Comparison of ENCODE assay signal across 21 cellular contexts in the genomic region with DNA sequence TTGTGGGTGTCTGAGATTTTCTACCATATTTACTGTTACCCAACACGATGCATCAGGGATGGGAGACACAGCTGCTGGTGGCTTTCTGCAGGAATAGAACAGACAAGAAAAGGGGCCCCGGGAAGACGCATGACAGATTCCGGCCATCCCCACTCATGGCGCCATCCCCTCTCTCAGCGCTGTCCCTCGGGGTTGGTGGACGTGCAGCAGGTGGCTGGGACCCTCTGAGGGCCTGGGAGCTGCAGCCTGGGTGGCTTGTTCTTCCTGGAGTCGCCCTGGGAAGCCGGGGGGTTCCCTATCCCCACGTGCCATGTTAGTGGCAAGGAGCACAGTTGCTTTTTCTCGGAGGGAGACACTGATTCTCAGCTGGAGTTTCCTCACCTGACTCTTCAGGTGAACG.
DNase-seq lines count a peak whose midpoint lies in the region; ATAC-seq and TF ChIP-seq lines count a peak whose summit lies in the region.
"Had no signal": no experiment of that assay in that cellular context is flagged by ENCODE, and none has a peak within 500 bp of the region (broad histone marks: within the 10 kb centered on the region; RNA-seq: fewer than 3 reads in every experiment).

No MANE protein-coding gene starts in this region.

- TF ChIP-seq EP300 in gastroesophageal sphincter (IDR thresholded peaks at IDR 0.05) = no peak

- ATAC-seq in natural killer cell treated with Interleukin-12 subunit alpha and Interleukin-12 subunit beta and Interleukin-15 and Interleukin-18, amount 100 ng/mL, for 72 hours = no peak
- ATAC-seq in natural killer cell (no peak), left cardiac atrium (no peak), gastroesophageal sphincter (no peak), GM21390 (IDR thresholded peaks at IDR 0.05; ENCODE audit: unreplicated experiment) (no peak)

- H3K4me3 ChIP-seq in gastroesophageal sphincter = no peak overlapping the region

- H3K27me3 Mint-ChIP-seq in natural killer cell treated with Interleukin-12 subunit alpha and Interleukin-12 subunit beta and Interleukin-15 and Interleukin-18, amount 100 ng/mL, for 72 hours = no peaks in the 10 kb centered on the region
- H3K27me3 Mint-ChIP-seq in natural killer cell (ENCODE audit: low read depth in 2 of 2) = no peaks in the 10 kb centered on the region
- H3K27me3 Mint-ChIP-seq: CD4-positive, CD25-positive, alpha-beta regulatory T cell had no signal

- H3K27ac Mint-ChIP-seq in natural killer cell treated with Interleukin-12 subunit alpha and Interleukin-12 subunit beta and Interleukin-15 and Interleukin-18, amount 100 ng/mL, for 72 hours = no peak overlapping the region
- H3K27ac Mint-ChIP-seq in natural killer cell = no peak overlapping the region
- H3K27ac Mint-ChIP-seq: CD4-positive, CD25-positive, alpha-beta regulatory T cell; HFFc6 had no signal

- no peaks in the 10 kb centered on the region for H3K4me1 Mint-ChIP-seq in natural killer cell treated with Interleukin-12 subunit alpha and Interleukin-12 subunit beta and Interleukin-15 and Interleukin-18, amount 100 ng/mL, for 72 hours (ENCODE audit: low read depth in 2 of 2)
- H3K4me1 Mint-ChIP-seq in natural killer cell = no peaks in the 10 kb centered on the region
- H3K4me1 Mint-ChIP-seq: CD4-positive, CD25-positive, alpha-beta regulatory T cell had no signal

- H3K9me3 ChIP-seq in gastroesophageal sphincter = no peaks in the 10 kb centered on the region
- H3K9me3 ChIP-seq: Caco-2 had no signal

- intact Hi-C loops in natural killer cell (cut with micrococcal nuclease) = no loop called here
- intact Hi-C loops in left cardiac atrium (cut with DNase I) = no loop called here
- intact Hi-C loops in posterior vena cava (cut with DNase I) = no loop called here

- no peak overlapping the region for H3K4me3 Mint-ChIP-seq in natural killer cell treated with Interleukin-12 subunit alpha and Interleukin-12 subunit beta and Interleukin-15 and Interleukin-18, amount 100 ng/mL, for 72 hours
- H3K4me3 Mint-ChIP-seq in natural killer cell = no peak overlapping the region
- H3K4me3 Mint-ChIP-seq: CD4-positive, CD25-positive, alpha-beta regulatory T cell; HFFc6 had no signal

- no peak for TF ChIP-seq CTCF in natural killer cell (IDR thresholded peaks at IDR 0.05)
- TF ChIP-seq CTCF in gastroesophageal sphincter (IDR thresholded peaks at IDR 0.05) = no peak

- peak; percentile 39 for DNase-seq in natural killer cell treated with Interleukin-12 subunit alpha and Interleukin-12 subunit beta and Interleukin-15 and Interleukin-18, amount 100 ng/mL, for 72 hours (ENCODE audit: low spot score)
- no peak for DNase-seq in natural killer cell
- DNase-seq in left cardiac atrium = peak; percentile 2
- DNase-seq in posterior vena cava (ENCODE audit: low spot score) = peak; percentile 31
- DNase-seq in NCI-H1930 (lab: John Stamatoyannopoulos, UW) = no peak
- DNase-seq: ACHN; AML-193; CD4-positive, CD25-positive, alpha-beta regulatory T cell; DMS53; HFFc6; Karpas-422; MM.1S; NCI-H1092 treated with DMSO at 0.1 percent for 48 hours; NCI-H1694; NCI-H2107; NCI-H2227 treated with DMSO at 0.1 percent for 48 hours; NCI-H524; SIG-M5 had no signal

- no peak overlapping the region for H3K27ac ChIP-seq in gastroesophageal sphincter

- no peak for TF ChIP-seq POLR2A in gastroesophageal sphincter (IDR thresholded peaks at IDR 0.05)

- no peaks in the 10 kb centered on the region for H3K36me3 Mint-ChIP-seq in natural killer cell treated with Interleukin-12 subunit alpha and Interleukin-12 subunit beta and Interleukin-15 and Interleukin-18, amount 100 ng/mL, for 72 hours
- H3K36me3 Mint-ChIP-seq in natural killer cell = no peaks in the 10 kb centered on the region
- H3K36me3 Mint-ChIP-seq: CD4-positive, CD25-positive, alpha-beta regulatory T cell had no signal

- no peaks in the 10 kb centered on the region for H3K9me3 Mint-ChIP-seq in natural killer cell treated with Interleukin-12 subunit alpha and Interleukin-12 subunit beta and Interleukin-15 and Interleukin-18, amount 100 ng/mL, for 72 hours
- H3K9me3 Mint-ChIP-seq in natural killer cell = no peaks in the 10 kb centered on the region
- H3K9me3 Mint-ChIP-seq: CD4-positive, CD25-positive, alpha-beta regulatory T cell had no signal

- peaks cover 22% of the 10 kb centered on the region for H3K27me3 ChIP-seq in gastroesophageal sphincter

- no peaks in the 10 kb centered on the region for H3K36me3 ChIP-seq in gastroesophageal sphincter

- no peaks in the 10 kb centered on the region for H3K4me1 ChIP-seq in gastroesophageal sphincter
- H3K4me1 ChIP-seq: Caco-2 had no signal

- WGBS in gastroesophageal sphincter (ENCODE audit: low coverage in 1 of 2), 2 donors = 47 to 73% methylated on average over 2 to 5 of the region's 13 CpGs

Comparison
In these comparisons a context has a peak if more than half of its experiments do, and no peak if none do; other contexts are left out.
1. DNase-seq: peak in natural killer cell treated with Interleukin-12 subunit alpha and Interleukin-12 subunit beta and Interleukin-15 and Interleukin-18, amount 100 ng/mL, for 72 hours (single experiment), left cardiac atrium (single experiment) and posterior vena cava (single experiment); none in natural killer cell (single experiment) and NCI-H1930 (0 of 2).